In genomic region chr6:110544472-110544871, GRCh38 we compare ENCODE assay signal across 1 cellular context.
TF ChIP-seq lines count a peak whose summit lies in the region.

No MANE protein-coding gene starts in this region.

TF ChIP-seq in IMR-90, 13 proteins besides CTCF, POLR2A, EP300 and RAD21:
- TF ChIP-seq RCOR1 (IDR thresholded peaks at IDR 0.05; ENCODE audit: insufficient replicate concordance, low read length), result no peak
- no peak for TF ChIP-seq CHD1 (IDR thresholded peaks at IDR 0.05; ENCODE audit: low read depth, low read length)
- no peak for TF ChIP-seq FOS (IDR thresholded peaks at IDR 0.05; ENCODE audit: low read depth, low read length)
- no peak for TF ChIP-seq BHLHE40 (IDR thresholded peaks at IDR 0.05; ENCODE audit: low read depth, low read length)
- no peak for TF ChIP-seq MXI1 (IDR thresholded peaks at IDR 0.05; ENCODE audit: borderline replicate concordance, low read depth, low read length)
- no peak for TF ChIP-seq CEBPB (IDR thresholded peaks at IDR 0.05; ENCODE audit: low read depth, low read length)
- TF ChIP-seq, protein P1, sequence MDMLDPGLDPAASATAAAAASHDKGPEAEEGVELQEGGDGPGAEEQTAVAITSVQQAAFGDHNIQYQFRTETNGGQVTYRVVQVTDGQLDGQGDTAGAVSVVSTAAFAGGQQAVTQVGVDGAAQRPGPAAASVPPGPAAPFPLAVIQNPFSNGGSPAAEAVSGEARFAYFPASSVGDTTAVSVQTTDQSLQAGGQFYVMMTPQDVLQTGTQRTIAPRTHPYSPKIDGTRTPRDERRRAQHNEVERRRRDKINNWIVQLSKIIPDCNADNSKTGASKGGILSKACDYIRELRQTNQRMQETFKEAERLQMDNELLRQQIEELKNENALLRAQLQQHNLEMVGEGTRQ (IDR thresholded peaks at IDR 0.05; ENCODE audit: low read depth, low read length), result no peak
- no peak for TF ChIP-seq RFX5 (IDR thresholded peaks at IDR 0.05; ENCODE audit: low read depth, low read length)
- no peak for TF ChIP-seq NFE2L2 (IDR thresholded peaks at IDR 0.05; ENCODE audit: low read depth, low read length)
- no peak for TF ChIP-seq SMC3 (IDR thresholded peaks at IDR 0.05; ENCODE audit: low read depth, low read length)
- no peak for TF ChIP-seq MAFK (IDR thresholded peaks at IDR 0.05; ENCODE audit: low read depth, low read length)
- no peak for TF ChIP-seq MAZ (IDR thresholded peaks at IDR 0.05; ENCODE audit: borderline replicate concordance, low read depth, low read length)
- TF ChIP-seq ELK1 (IDR thresholded peaks at IDR 0.05; ENCODE audit: borderline replicate concordance, low read depth, low read length), result no peak
